8 cellular contexts compared by ENCODE assay signal in the genomic region with DNA sequence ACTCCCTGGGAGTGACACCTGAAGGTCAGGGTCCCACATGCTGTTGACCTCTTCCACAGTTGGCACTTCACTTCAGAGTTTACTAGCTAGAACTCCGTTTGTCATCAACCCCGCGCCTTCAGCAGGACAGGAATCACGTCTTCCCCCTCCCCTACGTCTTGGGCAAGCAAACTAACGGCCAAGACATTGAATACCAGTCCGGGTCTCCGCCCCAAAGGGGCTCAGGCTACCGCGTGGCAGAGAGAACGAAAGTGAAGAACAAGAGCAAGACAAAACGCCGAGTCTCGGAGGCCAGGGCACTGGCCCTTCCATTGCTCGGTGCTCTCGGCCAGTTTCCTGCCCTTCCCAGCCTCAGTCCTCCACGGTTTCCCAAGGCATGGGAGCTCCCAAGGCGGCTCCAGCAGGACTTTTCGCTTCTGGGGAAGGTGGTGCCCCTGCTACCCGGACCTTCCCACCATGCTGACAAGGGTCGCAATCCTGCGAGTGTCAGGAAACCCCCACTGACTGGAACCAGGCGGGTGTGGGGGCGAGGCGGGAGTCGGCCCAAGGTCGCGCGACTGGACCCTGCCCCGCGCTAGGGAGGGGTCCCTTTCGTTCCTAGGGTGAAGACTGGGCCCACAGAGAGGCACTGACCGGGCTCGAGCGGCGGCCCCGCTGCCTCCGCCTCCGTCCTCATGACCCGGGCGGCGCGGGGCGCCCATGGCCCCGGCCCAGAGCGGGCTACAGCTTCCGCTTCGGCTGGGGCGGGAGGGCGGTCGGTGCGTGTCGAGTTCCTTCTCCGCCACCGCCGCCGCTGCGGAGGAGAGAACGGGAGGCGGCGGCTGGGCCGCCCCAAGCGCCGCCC. TPM values are rescaled to one million over a fixed set of nuclear protein-coding genes. Genes with fewer than 3 reads are reported as not detected.
A peak's percentile ranks its signal among the peaks of the same experiment; 100 is the strongest.
DNase-seq lines count a peak whose midpoint lies in the region; ATAC-seq and TF ChIP-seq lines count a peak whose summit lies in the region.

A gene (minus strand): TSS at position 823 of the 844 bp plus-strand sequence. CDS start 147 bp downstream, at position 676.

- peak; percentile 3 for ATAC-seq in GM21367 (IDR thresholded peaks at IDR 0.05; ENCODE audit: unreplicated experiment)

- peak within 1 kb of the TSS; percentile 94 for H2AFZ ChIP-seq in osteoblast (ENCODE audit: low read length)

- peaks cover 91% of the 10 kb centered on the region for H3K79me2 ChIP-seq in osteoblast (ENCODE audit: insufficient read depth, low read length)

- DNase-seq in CD14-positive monocyte (ENCODE audit: low spot score) (no peak), NCI-H460 (ENCODE audit: extremely low read depth, low read depth) (no peak), germinal center (ENCODE audit: low spot score) (peak; percentile 36), osteoblast (ENCODE audit: insufficient read length, low spot score, missing footprints) (peak; percentile 79), NCI-H1417 treated with DMSO at 0.1 percent for 48 hours (lab: John Stamatoyannopoulos, UW) (no peak), hippocampal formation (lab: John Stamatoyannopoulos, UW) (no peak)
- peak; percentile 73 for DNase-seq in activated effector memory CD4-positive, alpha-beta T cell treated with anti-CD3 and anti-CD28 coated beads, Interleukin-2, amount 50 U/mL, for 16 hours

- H3K36me3 ChIP-seq in osteoblast (ENCODE audit: insufficient read depth, low read length): peaks cover 34% of the 10 kb centered on the region

- peaks cover 38 to 44% of the 10 kb centered on the region in 2 donors for H3K36me3 Mint-ChIP-seq in CD14-positive monocyte

- peaks cover 58% of the 10 kb centered on the region for H3K4me1 Mint-ChIP-seq in CD14-positive monocyte

- H3K27me3 Mint-ChIP-seq in CD14-positive monocyte (ENCODE audit: low read depth in 3 of 3): peaks cover 0 to 3% (median 2%) of the 10 kb centered on the region in 3 donors

- no peaks in the 10 kb centered on the region for H3K9me3 Mint-ChIP-seq in CD14-positive monocyte

- peak within 1 kb of the TSS; percentile 89 for H3K27ac ChIP-seq in osteoblast (ENCODE audit: low read depth, low read length)

- TF ChIP-seq CTCF in CD14-positive monocyte (IDR thresholded peaks at IDR 0.05) (no peak), osteoblast (IDR thresholded peaks at IDR 0.05; ENCODE audit: extremely low read depth, low read depth, low read length) (no peak)

- H3K27ac Mint-ChIP-seq in CD14-positive monocyte: peak within 1 kb of the TSS; percentile 96 to 99 (median 99)

- H3K4me1 ChIP-seq in osteoblast (ENCODE audit: insufficient read depth, low read length): peaks cover 28% of the 10 kb centered on the region

- no peaks in the 10 kb centered on the region for H3K27me3 ChIP-seq in osteoblast (ENCODE audit: insufficient read depth, low read length)

- H3K4me3 Mint-ChIP-seq in CD14-positive monocyte: peak within 1 kb of the TSS; percentile 99 to 100

- peak within 1 kb of the TSS; percentile 97 for H3K4me3 ChIP-seq in osteoblast (ENCODE audit: insufficient read depth, low read length)

- intact Hi-C loops in CD14-positive monocyte (cut with micrococcal nuclease): no loop called here

- no peaks in the 10 kb centered on the region for H3K9me3 ChIP-seq in osteoblast (ENCODE audit: low read depth, low read length)

- H3K4me2 ChIP-seq in osteoblast (ENCODE audit: insufficient read depth, low read length): peak within 1 kb of the TSS; percentile 86

- peaks cover 50% of the 10 kb centered on the region for H4K20me1 ChIP-seq in osteoblast (ENCODE audit: insufficient read depth, low read length)

RNA-seq across cellular contexts. Expression of the gene that starts here (rescaled TPM):
- 10 to 100 TPM; 67.1 to 72.5 TPM for polyA plus RNA-seq in CD14-positive monocyte
- total RNA-seq in NCI-H460 (2014; rRNA removed; shearing (Covaris generic)): 44.8 and 55.8 TPM in 2 replicates
- polyA plus RNA-seq in NCI-H460 (2014; cell fraction: nucleus; rRNA removed): 57.0 and 84.8 TPM in 2 replicates
- 146 and 155 TPM in 2 replicates for total RNA-seq in osteoblast

Comparison
In these comparisons a context has a peak if more than half of its experiments do, and no peak if none do; other contexts are left out.
1. DNase-seq: peak in activated effector memory CD4-positive, alpha-beta T cell treated with anti-CD3 and anti-CD28 coated beads, Interleukin-2, amount 50 U/mL, for 16 hours (single experiment), germinal center (single experiment) and osteoblast (single experiment); none in CD14-positive monocyte (single experiment), NCI-H460 (single experiment), NCI-H1417 treated with DMSO at 0.1 percent for 48 hours (single experiment) and hippocampal formation (0 of 2).